Comparison of ENCODE assay signal across 9 cellular contexts in genomic region chr4:38672247-38673071, GRCh38. TPM values are rescaled to one million over a fixed set of nuclear protein-coding genes. Genes with fewer than 3 reads are reported as not detected.
A peak's percentile ranks its signal among the peaks of the same experiment; 100 is the strongest.
DNase-seq lines count a peak whose midpoint lies in the region; ATAC-seq and TF ChIP-seq lines count a peak whose summit lies in the region.
"Had no signal": no experiment of that assay in that cellular context is flagged by ENCODE, and none has a peak within 500 bp of the region (broad histone marks: within the 10 kb centered on the region; RNA-seq: fewer than 3 reads in every experiment).

No MANE protein-coding gene starts in this region.

- no peak overlapping the region for H3K4me3 Mint-ChIP-seq in activated CD4-positive, alpha-beta T cell treated with anti-CD3 and anti-CD28 coated beads for 36 hours
- peak overlapping the region; percentile 12 for H3K4me3 Mint-ChIP-seq in memory B cell

- DNase-seq in activated CD4-positive, alpha-beta T cell treated with anti-CD3 and anti-CD28 coated beads for 36 hours: no peak
- DNase-seq in activated CD4-positive, alpha-beta T cell treated with anti-CD3 and anti-CD28 coated beads, Interleukin-2, amount 50 U/mL, for 4 hours: no peak
- no peak for DNase-seq in caudate nucleus (lab: John Stamatoyannopoulos, UW)
- DNase-seq in memory B cell (ENCODE audit: low spot score in 2 of 2): no peak
- DNase-seq in thyroid gland: peak; percentile 51 to 54
- DNase-seq in UCSD-AML1 (lab: John Stamatoyannopoulos, UW; ENCODE audit: unreplicated experiment): no peak
- no peak for DNase-seq in COLO829 (ENCODE audit: low spot score)
- DNase-seq: kidney glomerular epithelial cell had no signal

- peak overlapping the region; percentile 55 for H3K27ac ChIP-seq in caudate nucleus (ENCODE audit: low read depth, low read length)
- peak overlapping the region; percentile 73 to 97 (median 91) for H3K27ac ChIP-seq in thyroid gland

- no peak for ATAC-seq in activated CD4-positive, alpha-beta T cell treated with anti-CD3 and anti-CD28 coated beads for 36 hours
- no peak for ATAC-seq in memory B cell (ENCODE audit: low read depth)
- no peak for ATAC-seq in GM19452 (IDR thresholded peaks at IDR 0.05; ENCODE audit: unreplicated experiment)

- POLR2A ChIA-PET in activated CD4-positive, alpha-beta T cell treated with anti-CD3 and anti-CD28 coated beads for 36 hours (lab: Charles Lee): no interaction called here

- TF ChIP-seq POLR2A in thyroid gland (IDR thresholded peaks at IDR 0.05): no peak

- intact Hi-C loops in activated CD4-positive, alpha-beta T cell treated with anti-CD3 and anti-CD28 coated beads for 36 hours (cut with DNase I, micrococcal nuclease): loop anchor here in 1 of 2 experiments (5.0 kb wide), 1 partner anchor 150 kb away; no protein-coding TSS in a partner anchor
- intact Hi-C loops in thyroid gland (cut with DNase I): loop anchor here (5.0 to 10.0 kb wide), 3 partner anchors 350 to 618 kb away; no protein-coding TSS in a partner anchor

- H3K4me1 ChIP-seq in thyroid gland: peaks cover 88% of the 10 kb centered on the region in 2 donors

- H3K27me3 ChIP-seq in thyroid gland: no peaks in the 10 kb centered on the region

- peaks cover 84% of the 10 kb centered on the region for H3K4me1 Mint-ChIP-seq in activated CD4-positive, alpha-beta T cell treated with anti-CD3 and anti-CD28 coated beads for 36 hours
- peaks cover 57% of the 10 kb centered on the region for H3K4me1 Mint-ChIP-seq in memory B cell

- peak overlapping the region; percentile 80 for H3K27ac Mint-ChIP-seq in activated CD4-positive, alpha-beta T cell treated with anti-CD3 and anti-CD28 coated beads for 36 hours
- peak overlapping the region; percentile 67 for H3K27ac Mint-ChIP-seq in memory B cell

- H3K36me3 ChIP-seq in thyroid gland: no peaks in the 10 kb centered on the region

- H3K36me3 Mint-ChIP-seq in activated CD4-positive, alpha-beta T cell treated with anti-CD3 and anti-CD28 coated beads for 36 hours (ENCODE audit: low read depth): peaks cover 3% of the 10 kb centered on the region
- peaks cover 2% of the 10 kb centered on the region for H3K36me3 Mint-ChIP-seq in memory B cell

- no peak overlapping the region for H3K4me3 ChIP-seq in thyroid gland (replicated peaks in 1 of 3)

- WGBS in thyroid gland, 2 donors: 50% methylated on average over 14 of the region's 15 CpGs

- no peaks in the 10 kb centered on the region for H3K9me3 ChIP-seq in thyroid gland

- H3K9me3 Mint-ChIP-seq in activated CD4-positive, alpha-beta T cell treated with anti-CD3 and anti-CD28 coated beads for 36 hours (ENCODE audit: low read depth): no peaks in the 10 kb centered on the region
- no peaks in the 10 kb centered on the region for H3K9me3 Mint-ChIP-seq in memory B cell

- TF ChIP-seq CTCF in thyroid gland (IDR thresholded peaks at IDR 0.05): no peak

- CTCF ChIA-PET in activated CD4-positive, alpha-beta T cell treated with anti-CD3 and anti-CD28 coated beads for 36 hours (lab: Charles Lee): interaction anchor here (0.7 to 3.9 kb wide), 5 partner anchors 352 to 523 kb away, joined by 3 to 13 read pairs (median 4); no protein-coding TSS in a partner anchor

- H3K27me3 Mint-ChIP-seq in activated CD4-positive, alpha-beta T cell treated with anti-CD3 and anti-CD28 coated beads for 36 hours: no peaks in the 10 kb centered on the region
- H3K27me3 Mint-ChIP-seq in memory B cell: no peaks in the 10 kb centered on the region

RNA-seq across cellular contexts. Expression of gene KLF3, which starts 8.5 kb away (rescaled TPM):
- 1 to 10 TPM; 6.1 to 6.2 TPM for total RNA-seq in activated CD4-positive, alpha-beta T cell treated with anti-CD3 and anti-CD28 coated beads for 36 hours
- 10 to 100 TPM; 60.4 to 71.2 (median 64.8) TPM for total RNA-seq in thyroid gland

Comparison
In these comparisons a context has a peak if more than half of its experiments do, and no peak if none do; other contexts are left out.
1. DNase-seq: peak in thyroid gland (2 of 2); none in activated CD4-positive, alpha-beta T cell treated with anti-CD3 and anti-CD28 coated beads for 36 hours (single experiment), activated CD4-positive, alpha-beta T cell treated with anti-CD3 and anti-CD28 coated beads, Interleukin-2, amount 50 U/mL, for 4 hours (0 of 2), caudate nucleus (0 of 61), memory B cell (0 of 2), UCSD-AML1 (single experiment) and COLO829 (single experiment).
2. RNA of gene KLF3, which starts 8.5 kb away (total RNA-seq): 60.4 to 71.2 TPM in thyroid gland; 6.1 to 6.2 TPM in activated CD4-positive, alpha-beta T cell treated with anti-CD3 and anti-CD28 coated beads for 36 hours; every median in the first group is over 4 times any median in the second.